Comparison of ENCODE assay signal across 14 cellular contexts in the genomic region with DNA sequence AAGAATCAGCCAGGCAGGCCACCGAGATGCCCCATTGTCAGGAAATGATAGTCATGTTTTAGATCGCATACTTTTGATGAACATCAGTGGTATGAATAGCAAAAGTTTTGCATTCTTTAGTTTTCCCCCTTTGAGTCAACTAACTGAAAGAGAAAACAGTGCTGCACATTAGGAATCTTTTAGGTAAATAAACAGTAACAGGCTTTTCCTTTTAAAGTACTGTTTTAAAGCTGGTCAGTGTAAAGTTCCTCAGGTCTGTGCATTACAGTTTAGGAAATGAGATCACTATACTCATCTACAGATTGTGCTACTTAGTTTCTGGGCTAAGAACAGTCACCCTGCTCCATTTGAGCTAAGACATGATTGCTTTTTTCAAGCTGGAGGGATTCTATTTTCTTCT. TPM values are rescaled to one million over a fixed set of nuclear protein-coding genes. Genes with fewer than 3 reads are reported as not detected.
DNase-seq lines count a peak whose midpoint lies in the region; ATAC-seq and TF ChIP-seq lines count a peak whose summit lies in the region.
"Had no signal": no experiment of that assay in that cellular context is flagged by ENCODE, and none has a peak within 500 bp of the region (broad histone marks: within the 10 kb centered on the region; RNA-seq: fewer than 3 reads in every experiment).

No MANE protein-coding gene starts in this region.

- no peaks in the 10 kb centered on the region for H3K79me2 ChIP-seq in hepatocyte

- no peak for DNase-seq in activated T-cell treated with anti-CD3 and anti-CD28 coated beads, Interleukin-2, amount 50 U/mL, for 24 hours
- no peak for DNase-seq in activated T-cell treated with anti-CD3 and anti-CD28 coated beads, Interleukin-2, amount 50 U/mL, for 48 hours
- DNase-seq in activated CD4-positive, alpha-beta memory T cell treated with anti-CD3 and anti-CD28 coated beads for 36 hours, result no peak
- DNase-seq in effector memory CD4-positive, alpha-beta T cell, result no peak
- DNase-seq in smooth muscle cell of the brain vasculature (ENCODE audit: low read depth, low spot score), result peak; percentile 15
- DNase-seq in hepatocyte (ENCODE audit: low spot score), result no peak
- DNase-seq in NCI-H1930 (lab: John Stamatoyannopoulos, UW), result no peak
- DNase-seq: ACHN; GDM1; Kasumi-1; NCI-H1694; NCI-H526 treated with DMSO at 0.1 percent for 48 hours; stimulated activated CD8-positive, alpha-beta memory T cell treated with anti-CD3 and anti-CD28 coated beads, Interleukin-4, amount 100 ng/mL, for 48 hours had no signal

- H3K9me3 ChIP-seq in effector memory CD4-positive, alpha-beta T cell (ENCODE audit: control insufficient read depth, low read length), result no peaks in the 10 kb centered on the region
- no peaks in the 10 kb centered on the region for H3K9me3 ChIP-seq in hepatocyte (ENCODE audit: low read depth)

- no peaks in the 10 kb centered on the region for H3K27me3 Mint-ChIP-seq in activated T-cell treated with anti-CD3 and anti-CD28 coated beads, Interleukin-2, amount 50 U/mL, for 24 hours
- H3K27me3 Mint-ChIP-seq in activated CD4-positive, alpha-beta memory T cell treated with anti-CD3 and anti-CD28 coated beads for 36 hours, result no peaks in the 10 kb centered on the region

- POLR2A ChIA-PET in activated CD4-positive, alpha-beta memory T cell treated with anti-CD3 and anti-CD28 coated beads for 36 hours (lab: Charles Lee), result interaction anchor here (0.7 to 1.1 kb wide), 5 partner anchors 12 to 199 kb away, joined by 3 to 4 read pairs (median 3); no protein-coding TSS in a partner anchor

- H3K4me3 ChIP-seq in effector memory CD4-positive, alpha-beta T cell (ENCODE audit: insufficient read depth, low read depth, low read length, poor library complexity, severe bottlenecking), result no peak overlapping the region
- no peak overlapping the region for H3K4me3 ChIP-seq in hepatocyte

- TF ChIP-seq CTCF in hepatocyte (IDR thresholded peaks at IDR 0.05; ENCODE audit: poor library complexity), result no peak

- peaks cover 94% of the 10 kb centered on the region for H3K36me3 Mint-ChIP-seq in activated T-cell treated with anti-CD3 and anti-CD28 coated beads, Interleukin-2, amount 50 U/mL, for 24 hours (ENCODE audit: low read depth)
- H3K36me3 Mint-ChIP-seq in activated CD4-positive, alpha-beta memory T cell treated with anti-CD3 and anti-CD28 coated beads for 36 hours, result peaks cover 65% of the 10 kb centered on the region

- H3K9me2 ChIP-seq in hepatocyte (replicated peaks; ENCODE audit: insufficient read depth), result no peaks in the 10 kb centered on the region

- intact Hi-C loops in activated CD4-positive, alpha-beta memory T cell treated with anti-CD3 and anti-CD28 coated beads for 36 hours (cut with micrococcal nuclease), result no loop called here

- H3K27ac ChIP-seq in effector memory CD4-positive, alpha-beta T cell (ENCODE audit: insufficient read depth, low read length, poor library complexity, severe bottlenecking), result peak overlapping the region; percentile 9
- H3K27ac ChIP-seq in hepatocyte, result no peak overlapping the region

- H3K4me3 Mint-ChIP-seq in activated T-cell treated with anti-CD3 and anti-CD28 coated beads, Interleukin-2, amount 50 U/mL, for 24 hours, result no peak overlapping the region
- H3K4me3 Mint-ChIP-seq in activated CD4-positive, alpha-beta memory T cell treated with anti-CD3 and anti-CD28 coated beads for 36 hours, result no peak overlapping the region

- H3K36me3 ChIP-seq in effector memory CD4-positive, alpha-beta T cell (ENCODE audit: control insufficient read depth, insufficient read depth, low read length), result peaks cover 37% of the 10 kb centered on the region
- H3K36me3 ChIP-seq in hepatocyte (replicated peaks; ENCODE audit: insufficient read depth, low read depth), result no peaks in the 10 kb centered on the region

- H3K9me3 Mint-ChIP-seq in activated T-cell treated with anti-CD3 and anti-CD28 coated beads, Interleukin-2, amount 50 U/mL, for 24 hours, result no peaks in the 10 kb centered on the region
- H3K9me3 Mint-ChIP-seq in activated CD4-positive, alpha-beta memory T cell treated with anti-CD3 and anti-CD28 coated beads for 36 hours, result no peaks in the 10 kb centered on the region

- CTCF ChIA-PET in activated CD4-positive, alpha-beta memory T cell treated with anti-CD3 and anti-CD28 coated beads for 36 hours (lab: Charles Lee), result interaction anchor here (1.0 to 4.1 kb wide), 7 partner anchors 50 to 210 kb away, joined by 3 to 17 read pairs (median 4); a partner anchor contains a TSS

- 98% methylated on average over 2 of the region's 2 CpGs for WGBS in hepatocyte (ENCODE audit: low lambda C conversion rate, missing lambda C conversion rate)

- peak overlapping the region; percentile 89 for H3K27ac Mint-ChIP-seq in activated T-cell treated with anti-CD3 and anti-CD28 coated beads, Interleukin-2, amount 50 U/mL, for 24 hours
- peak overlapping the region; percentile 61 for H3K27ac Mint-ChIP-seq in activated CD4-positive, alpha-beta memory T cell treated with anti-CD3 and anti-CD28 coated beads for 36 hours

- H3K4me1 ChIP-seq in effector memory CD4-positive, alpha-beta T cell (ENCODE audit: control insufficient read depth, insufficient read depth, low read length, poor library complexity, severe bottlenecking), result peaks cover 4% of the 10 kb centered on the region
- no peaks in the 10 kb centered on the region for H3K4me1 ChIP-seq in hepatocyte (ENCODE audit: insufficient read depth)

- H2AFZ ChIP-seq in hepatocyte, result no peak overlapping the region

- H3K4me1 Mint-ChIP-seq in activated T-cell treated with anti-CD3 and anti-CD28 coated beads, Interleukin-2, amount 50 U/mL, for 24 hours (ENCODE audit: low read depth), result peaks cover 66% of the 10 kb centered on the region
- H3K4me1 Mint-ChIP-seq in activated CD4-positive, alpha-beta memory T cell treated with anti-CD3 and anti-CD28 coated beads for 36 hours (ENCODE audit: low read depth), result peaks cover 67% of the 10 kb centered on the region

- no peak overlapping the region for H3K4me2 ChIP-seq in hepatocyte

- H4K20me1 ChIP-seq in hepatocyte (ENCODE audit: insufficient read depth, poor library complexity, severe bottlenecking), result no peaks in the 10 kb centered on the region

- H3K27me3 ChIP-seq in effector memory CD4-positive, alpha-beta T cell (replicated peaks; ENCODE audit: control insufficient read depth, insufficient read depth, low read length, poor library complexity, severe bottlenecking), result no peaks in the 10 kb centered on the region
- no peaks in the 10 kb centered on the region for H3K27me3 ChIP-seq in hepatocyte

- no peak for ATAC-seq in HG03039 (IDR thresholded peaks at IDR 0.05; ENCODE audit: unreplicated experiment)

RNA-seq across cellular contexts. Expression of a gene that starts 36.3 kb away (rescaled TPM):
- 10 to 100 TPM; 40.2 to 44.7 TPM for total RNA-seq in activated CD4-positive, alpha-beta memory T cell treated with anti-CD3 and anti-CD28 coated beads for 36 hours
- total RNA-seq in hepatocyte, result 10.5 and 14.1 TPM in 2 replicates
- polyA plus RNA-seq in hepatocyte, result 2.6 and 4.4 TPM in 2 replicates
